ENCODE assay signal across 13 cellular contexts in genomic region chr10:119025776-119026175, GRCh38. TPM values are rescaled to one million over a fixed set of nuclear protein-coding genes. Genes with fewer than 3 reads are reported as not detected.
DNase-seq lines count a peak whose midpoint lies in the region; ATAC-seq, FAIRE-seq and TF ChIP-seq lines count a peak whose summit lies in the region.
"Had no signal": no experiment of that assay in that cellular context is flagged by ENCODE, and none has a peak within 500 bp of the region (broad histone marks: within the 10 kb centered on the region; RNA-seq: fewer than 3 reads in every experiment).

No MANE protein-coding gene starts in this region.

- H3K27me3 ChIP-seq in esophagus squamous epithelium (no peaks in the 10 kb centered on the region), muscle layer of duodenum (ENCODE audit: low read depth, low read length) (no peaks in the 10 kb centered on the region)
- H3K27me3 ChIP-seq: tibial nerve had no signal

- H3K9me3 ChIP-seq in esophagus squamous epithelium (no peaks in the 10 kb centered on the region), muscle layer of duodenum (ENCODE audit: control insufficient read depth in 1 of 2, low read length in 2 of 2) (no peaks in the 10 kb centered on the region)
- H3K9me3 ChIP-seq: tibial nerve had no signal

- 66 to 70% methylated on average over 4 to 7 of the region's 7 CpGs for WGBS in esophagus squamous epithelium, 2 donors

- H3K9me3 Mint-ChIP-seq in activated naive CD4-positive, alpha-beta T cell treated with anti-CD3 and anti-CD28 coated beads, Interleukin-2, amount 10 ng/mL, durations not matched to agents 7 days and 5 days: no peaks in the 10 kb centered on the region
- H3K9me3 Mint-ChIP-seq: activated CD4-positive, alpha-beta memory T cell treated with anti-CD3 and anti-CD28 coated beads, Interleukin-2, amount 10 ng/mL, durations not matched to agents 7 days and 5 days; activated naive CD8-positive, alpha-beta T cell treated with anti-CD3 and anti-CD28 coated beads for 36 hours had no signal

- H3K27me3 Mint-ChIP-seq in activated naive CD4-positive, alpha-beta T cell treated with anti-CD3 and anti-CD28 coated beads, Interleukin-2, amount 10 ng/mL, durations not matched to agents 7 days and 5 days: peaks cover 67% of the 10 kb centered on the region

- no peak for FAIRE-seq in D721Med (lab: Jason Lieb, UNC)

- TF ChIP-seq POLR2A in esophagus squamous epithelium (IDR thresholded peaks at IDR 0.05): no peak

- peaks cover 9% of the 10 kb centered on the region for H3K4me1 Mint-ChIP-seq in activated naive CD4-positive, alpha-beta T cell treated with anti-CD3 and anti-CD28 coated beads, Interleukin-2, amount 10 ng/mL, durations not matched to agents 7 days and 5 days

- H3K36me3 ChIP-seq in esophagus squamous epithelium (no peaks in the 10 kb centered on the region), muscle layer of duodenum (ENCODE audit: control insufficient read depth in 1 of 2, insufficient read depth in 2 of 2, low read length in 2 of 2) (no peaks in the 10 kb centered on the region)
- H3K36me3 ChIP-seq: tibial nerve had no signal

- H3K4me3 ChIP-seq in esophagus squamous epithelium: no peak overlapping the region
- no peak overlapping the region for H3K4me3 ChIP-seq in muscle layer of duodenum (ENCODE audit: low read depth in 1 of 2, low read length in 2 of 2)
- H3K4me3 ChIP-seq: tibial nerve had no signal

- CTCF ChIA-PET in activated naive CD4-positive, alpha-beta T cell treated with anti-CD3 and anti-CD28 coated beads, Interleukin-2, amount 10 ng/mL, durations not matched to agents 7 days and 5 days (lab: Charles Lee): no interaction called here

- TF ChIP-seq CTCF in C4-2B (conservative IDR thresholded peaks at IDR 0.05) (no peak), esophagus squamous epithelium (IDR thresholded peaks at IDR 0.05) (no peak), D721Med (IDR thresholded peaks at IDR 0.05; ENCODE audit: insufficient read depth, missing control alignments) (no peak)

- intact Hi-C loops in esophagus squamous epithelium (cut with DNase I): no loop called here

- H3K4me1 ChIP-seq in esophagus squamous epithelium (peaks cover 14 to 37% (median 14%) of the 10 kb centered on the region in 3 donors), muscle layer of duodenum (ENCODE audit: control insufficient read depth in 1 of 2, insufficient read depth in 2 of 2, low read length in 2 of 2) (peaks cover 0 to 21% of the 10 kb centered on the region in 2 donors)

- H3K4me3 Mint-ChIP-seq in activated naive CD4-positive, alpha-beta T cell treated with anti-CD3 and anti-CD28 coated beads, Interleukin-2, amount 10 ng/mL, durations not matched to agents 7 days and 5 days: no peak overlapping the region
- H3K4me3 Mint-ChIP-seq: activated CD4-positive, alpha-beta memory T cell treated with anti-CD3 and anti-CD28 coated beads, Interleukin-2, amount 10 ng/mL, durations not matched to agents 7 days and 5 days; activated naive CD8-positive, alpha-beta T cell treated with anti-CD3 and anti-CD28 coated beads for 36 hours; B cell had no signal

- peak overlapping the region; percentile 57 for H3K27ac ChIP-seq in C4-2B
- H3K27ac ChIP-seq in esophagus squamous epithelium: peak overlapping the region; percentile 15 to 75 (median 29)
- H3K27ac ChIP-seq in muscle layer of duodenum (ENCODE audit: low read length): peak overlapping the region; percentile 63

- H3K27ac Mint-ChIP-seq in activated naive CD4-positive, alpha-beta T cell treated with anti-CD3 and anti-CD28 coated beads, Interleukin-2, amount 10 ng/mL, durations not matched to agents 7 days and 5 days: no peak overlapping the region
- H3K27ac Mint-ChIP-seq: activated CD4-positive, alpha-beta memory T cell treated with anti-CD3 and anti-CD28 coated beads, Interleukin-2, amount 10 ng/mL, durations not matched to agents 7 days and 5 days; activated naive CD8-positive, alpha-beta T cell treated with anti-CD3 and anti-CD28 coated beads for 36 hours; B cell had no signal

- DNase-seq in NCI-H2029 (lab: John Stamatoyannopoulos, UW) (peak; percentile 55), esophagus squamous epithelium (lab: John Stamatoyannopoulos, UW) (no peak), D721Med (ENCODE audit: insufficient read length, low spot score) (no peak)
- no peak for DNase-seq in activated naive CD4-positive, alpha-beta T cell (lab: John Stamatoyannopoulos, UW)
- DNase-seq in activated naive CD4-positive, alpha-beta T cell treated with anti-CD3 and anti-CD28 coated beads, Interleukin-2, amount 10 ng/mL, durations not matched to agents 7 days and 5 days: no peak
- DNase-seq: activated CD4-positive, alpha-beta memory T cell treated with anti-CD3 and anti-CD28 coated beads, Interleukin-2, amount 10 ng/mL, durations not matched to agents 7 days and 5 days; activated naive CD8-positive, alpha-beta T cell treated with anti-CD3 and anti-CD28 coated beads for 36 hours; NCI-H524 had no signal

- no peak for ATAC-seq in HG03280 (IDR thresholded peaks at IDR 0.05; ENCODE audit: unreplicated experiment)

- H3K36me3 Mint-ChIP-seq in activated naive CD4-positive, alpha-beta T cell treated with anti-CD3 and anti-CD28 coated beads, Interleukin-2, amount 10 ng/mL, durations not matched to agents 7 days and 5 days: no peaks in the 10 kb centered on the region
- H3K36me3 Mint-ChIP-seq: activated naive CD8-positive, alpha-beta T cell treated with anti-CD3 and anti-CD28 coated beads for 36 hours had no signal

RNA-seq across cellular contexts. Expression of gene NANOS1, which starts 3.7 kb away (rescaled TPM):
- total RNA-seq in esophagus squamous epithelium: 1 to 10 TPM in 2 of 4 donors, under 1 TPM in 2; 0.19 to 1.7 (median 1.1) TPM

RNA-seq across cellular contexts. Expression of gene EIF3A, which starts 54.8 kb away (rescaled TPM):
- 100 to 1,000 TPM in 2 of 4 donors, 10 to 100 TPM in 2; 71.8 to 135 (median 101) TPM for total RNA-seq in esophagus squamous epithelium
